In the genomic region with DNA sequence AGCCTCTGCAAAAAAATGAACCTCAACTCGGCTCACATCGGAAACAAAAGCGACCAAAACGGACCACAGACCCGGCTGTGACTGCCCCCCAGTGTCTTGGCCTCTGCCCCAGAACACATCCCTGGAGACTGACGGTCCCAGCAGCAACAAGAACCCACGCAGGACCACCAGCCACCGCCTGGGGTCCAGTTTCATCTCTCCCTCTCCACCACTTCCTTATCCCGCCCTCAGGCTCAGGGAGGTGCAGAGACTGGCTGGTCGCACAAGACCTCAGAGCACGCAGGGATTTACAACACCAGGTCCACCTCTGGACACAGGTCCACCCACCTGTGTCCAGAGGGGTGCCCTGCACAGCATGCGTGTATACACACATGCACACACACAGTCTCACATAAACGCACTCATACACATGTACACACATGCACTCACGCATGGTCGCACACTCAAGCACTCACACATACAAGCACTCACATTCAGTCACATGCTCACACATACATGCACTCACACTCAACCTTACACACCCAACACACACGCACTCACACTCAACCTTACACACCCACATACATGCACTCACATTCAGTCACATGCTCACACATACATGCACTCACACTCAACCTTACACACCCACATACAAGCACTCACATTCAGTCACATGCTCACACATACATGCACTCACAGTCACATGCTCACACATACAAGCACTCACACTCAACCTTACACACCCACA, we compare ENCODE assay signal across 1 cellular context.
TF ChIP-seq lines count a peak whose summit lies in the region.

No MANE protein-coding gene starts in this region.

TF ChIP-seq in H1, 55 proteins besides CTCF, POLR2A, EP300 and RAD21:
- TF ChIP-seq EGR1 (IDR thresholded peaks at IDR 0.05; ENCODE audit: borderline replicate concordance, low read depth, low read length) (no peak), CTBP2 (IDR thresholded peaks at IDR 0.05; ENCODE audit: borderline replicate concordance, insufficient read depth, insufficient read length, low read length) (no peak), GTF2F1 (IDR thresholded peaks at IDR 0.05; ENCODE audit: borderline replicate concordance, low read depth, low read length) (no peak), POLR2AphosphoS5 (IDR thresholded peaks at IDR 0.05; ENCODE audit: low read depth, low read length) (no peak), EZH2 (IDR thresholded peaks at IDR 0.05; ENCODE audit: low read depth, low read length, severe bottlenecking) (no peak), FOSL1 (IDR thresholded peaks at IDR 0.05; ENCODE audit: insufficient read depth, low read depth, low read length) (no peak), CHD1 (IDR thresholded peaks at IDR 0.05; ENCODE audit: low read depth, low read length) (no peak), SP1 (IDR thresholded peaks at IDR 0.05; ENCODE audit: low read depth, low read length) (no peak), YY1 (IDR thresholded peaks at IDR 0.05; ENCODE audit: low read depth, low read length) (no peak), TAF1 (IDR thresholded peaks at IDR 0.05; ENCODE audit: low read depth, low read length) (no peak), POU5F1 (IDR thresholded peaks at IDR 0.05; ENCODE audit: low read depth, low read length) (no peak), SP4 (IDR thresholded peaks at IDR 0.05; ENCODE audit: low read length) (no peak)
- TF ChIP-seq, protein P1, sequence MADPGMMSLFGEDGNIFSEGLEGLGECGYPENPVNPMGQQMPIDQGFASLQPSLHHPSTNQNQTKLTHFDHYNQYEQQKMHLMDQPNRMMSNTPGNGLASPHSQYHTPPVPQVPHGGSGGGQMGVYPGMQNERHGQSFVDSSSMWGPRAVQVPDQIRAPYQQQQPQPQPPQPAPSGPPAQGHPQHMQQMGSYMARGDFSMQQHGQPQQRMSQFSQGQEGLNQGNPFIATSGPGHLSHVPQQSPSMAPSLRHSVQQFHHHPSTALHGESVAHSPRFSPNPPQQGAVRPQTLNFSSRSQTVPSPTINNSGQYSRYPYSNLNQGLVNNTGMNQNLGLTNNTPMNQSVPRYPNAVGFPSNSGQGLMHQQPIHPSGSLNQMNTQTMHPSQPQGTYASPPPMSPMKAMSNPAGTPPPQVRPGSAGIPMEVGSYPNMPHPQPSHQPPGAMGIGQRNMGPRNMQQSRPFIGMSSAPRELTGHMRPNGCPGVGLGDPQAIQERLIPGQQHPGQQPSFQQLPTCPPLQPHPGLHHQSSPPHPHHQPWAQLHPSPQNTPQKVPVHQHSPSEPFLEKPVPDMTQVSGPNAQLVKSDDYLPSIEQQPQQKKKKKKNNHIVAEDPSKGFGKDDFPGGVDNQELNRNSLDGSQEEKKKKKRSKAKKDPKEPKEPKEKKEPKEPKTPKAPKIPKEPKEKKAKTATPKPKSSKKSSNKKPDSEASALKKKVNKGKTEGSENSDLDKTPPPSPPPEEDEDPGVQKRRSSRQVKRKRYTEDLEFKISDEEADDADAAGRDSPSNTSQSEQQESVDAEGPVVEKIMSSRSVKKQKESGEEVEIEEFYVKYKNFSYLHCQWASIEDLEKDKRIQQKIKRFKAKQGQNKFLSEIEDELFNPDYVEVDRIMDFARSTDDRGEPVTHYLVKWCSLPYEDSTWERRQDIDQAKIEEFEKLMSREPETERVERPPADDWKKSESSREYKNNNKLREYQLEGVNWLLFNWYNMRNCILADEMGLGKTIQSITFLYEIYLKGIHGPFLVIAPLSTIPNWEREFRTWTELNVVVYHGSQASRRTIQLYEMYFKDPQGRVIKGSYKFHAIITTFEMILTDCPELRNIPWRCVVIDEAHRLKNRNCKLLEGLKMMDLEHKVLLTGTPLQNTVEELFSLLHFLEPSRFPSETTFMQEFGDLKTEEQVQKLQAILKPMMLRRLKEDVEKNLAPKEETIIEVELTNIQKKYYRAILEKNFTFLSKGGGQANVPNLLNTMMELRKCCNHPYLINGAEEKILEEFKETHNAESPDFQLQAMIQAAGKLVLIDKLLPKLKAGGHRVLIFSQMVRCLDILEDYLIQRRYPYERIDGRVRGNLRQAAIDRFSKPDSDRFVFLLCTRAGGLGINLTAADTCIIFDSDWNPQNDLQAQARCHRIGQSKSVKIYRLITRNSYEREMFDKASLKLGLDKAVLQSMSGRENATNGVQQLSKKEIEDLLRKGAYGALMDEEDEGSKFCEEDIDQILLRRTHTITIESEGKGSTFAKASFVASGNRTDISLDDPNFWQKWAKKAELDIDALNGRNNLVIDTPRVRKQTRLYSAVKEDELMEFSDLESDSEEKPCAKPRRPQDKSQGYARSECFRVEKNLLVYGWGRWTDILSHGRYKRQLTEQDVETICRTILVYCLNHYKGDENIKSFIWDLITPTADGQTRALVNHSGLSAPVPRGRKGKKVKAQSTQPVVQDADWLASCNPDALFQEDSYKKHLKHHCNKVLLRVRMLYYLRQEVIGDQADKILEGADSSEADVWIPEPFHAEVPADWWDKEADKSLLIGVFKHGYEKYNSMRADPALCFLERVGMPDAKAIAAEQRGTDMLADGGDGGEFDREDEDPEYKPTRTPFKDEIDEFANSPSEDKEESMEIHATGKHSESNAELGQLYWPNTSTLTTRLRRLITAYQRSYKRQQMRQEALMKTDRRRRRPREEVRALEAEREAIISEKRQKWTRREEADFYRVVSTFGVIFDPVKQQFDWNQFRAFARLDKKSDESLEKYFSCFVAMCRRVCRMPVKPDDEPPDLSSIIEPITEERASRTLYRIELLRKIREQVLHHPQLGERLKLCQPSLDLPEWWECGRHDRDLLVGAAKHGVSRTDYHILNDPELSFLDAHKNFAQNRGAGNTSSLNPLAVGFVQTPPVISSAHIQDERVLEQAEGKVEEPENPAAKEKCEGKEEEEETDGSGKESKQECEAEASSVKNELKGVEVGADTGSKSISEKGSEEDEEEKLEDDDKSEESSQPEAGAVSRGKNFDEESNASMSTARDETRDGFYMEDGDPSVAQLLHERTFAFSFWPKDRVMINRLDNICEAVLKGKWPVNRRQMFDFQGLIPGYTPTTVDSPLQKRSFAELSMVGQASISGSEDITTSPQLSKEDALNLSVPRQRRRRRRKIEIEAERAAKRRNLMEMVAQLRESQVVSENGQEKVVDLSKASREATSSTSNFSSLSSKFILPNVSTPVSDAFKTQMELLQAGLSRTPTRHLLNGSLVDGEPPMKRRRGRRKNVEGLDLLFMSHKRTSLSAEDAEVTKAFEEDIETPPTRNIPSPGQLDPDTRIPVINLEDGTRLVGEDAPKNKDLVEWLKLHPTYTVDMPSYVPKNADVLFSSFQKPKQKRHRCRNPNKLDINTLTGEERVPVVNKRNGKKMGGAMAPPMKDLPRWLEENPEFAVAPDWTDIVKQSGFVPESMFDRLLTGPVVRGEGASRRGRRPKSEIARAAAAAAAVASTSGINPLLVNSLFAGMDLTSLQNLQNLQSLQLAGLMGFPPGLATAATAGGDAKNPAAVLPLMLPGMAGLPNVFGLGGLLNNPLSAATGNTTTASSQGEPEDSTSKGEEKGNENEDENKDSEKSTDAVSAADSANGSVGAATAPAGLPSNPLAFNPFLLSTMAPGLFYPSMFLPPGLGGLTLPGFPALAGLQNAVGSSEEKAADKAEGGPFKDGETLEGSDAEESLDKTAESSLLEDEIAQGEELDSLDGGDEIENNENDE (IDR thresholded peaks at IDR 0.05; ENCODE audit: insufficient replicate concordance, low read length) = no peak
